In the genomic region with DNA sequence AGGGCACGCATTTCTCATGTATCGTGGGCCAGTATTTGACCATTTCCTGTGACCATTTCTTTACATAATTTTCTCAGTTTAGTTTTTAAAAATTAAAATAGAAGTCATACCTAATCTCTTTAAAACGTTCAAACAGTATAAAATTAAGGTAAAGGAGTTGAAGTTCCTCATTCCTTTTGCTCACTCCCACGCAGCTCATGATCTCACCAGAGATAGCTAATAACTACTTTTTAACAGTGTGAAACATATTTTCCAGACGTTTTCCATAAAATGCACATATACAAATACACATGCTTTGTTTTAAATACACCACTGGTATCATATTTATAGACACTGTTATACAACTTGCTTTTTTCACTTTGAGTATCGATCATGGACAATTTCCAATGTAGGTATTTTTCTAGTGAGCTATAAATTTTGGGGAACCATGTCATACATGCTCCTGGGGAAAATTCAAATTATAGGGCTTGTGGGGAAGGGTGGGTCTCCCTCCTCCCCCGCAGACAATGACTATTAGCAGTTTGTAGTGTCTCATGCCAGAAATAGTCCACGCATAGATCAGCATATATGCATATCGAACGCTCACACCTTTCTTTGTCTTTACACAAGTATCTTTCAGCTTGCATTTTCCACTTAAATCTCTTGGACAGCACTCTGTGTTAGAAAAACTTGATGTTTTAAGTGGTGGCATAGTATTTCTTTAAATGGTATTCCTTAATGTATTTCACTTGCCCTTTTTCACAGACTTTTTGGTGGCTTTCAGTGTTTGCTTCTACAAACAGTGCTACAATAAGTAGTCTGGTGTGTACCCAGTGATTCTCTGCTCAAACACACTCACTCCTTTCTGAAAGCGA, we compare ENCODE assay signal across 8 cellular contexts.
DNase-seq lines count a peak whose midpoint lies in the region; ATAC-seq lines count a peak whose summit lies in the region.

No MANE protein-coding gene starts in this region.

- no peaks in the 10 kb centered on the region for H3K36me3 ChIP-seq in HUES6 (ENCODE audit: control insufficient read depth, insufficient read depth, low read length)
- no peaks in the 10 kb centered on the region for H3K36me3 ChIP-seq in neuron (ENCODE audit: insufficient read depth, low read length)

- H3K9me3 ChIP-seq in HUES6 (ENCODE audit: control insufficient read depth, insufficient read depth, low read depth, low read length) (no peaks in the 10 kb centered on the region), neuron (ENCODE audit: low read length) (no peaks in the 10 kb centered on the region)

- H3K27me3 ChIP-seq in HUES6 (ENCODE audit: control insufficient read depth, insufficient read depth, low read length) (no peaks in the 10 kb centered on the region), neuron (ENCODE audit: insufficient read depth, low read length) (no peaks in the 10 kb centered on the region)

- peak overlapping the region; percentile 73 for H3K9ac ChIP-seq in HUES6 (ENCODE audit: low read length)

- H3K27ac ChIP-seq in HUES6 (ENCODE audit: low read depth, low read length): peak overlapping the region; percentile 85

- no peak for ATAC-seq in HG02973 (IDR thresholded peaks at IDR 0.05; ENCODE audit: unreplicated experiment)

- H2AFZ ChIP-seq in neuron (ENCODE audit: low read depth, low read length): peak overlapping the region; percentile 92

- DNase-seq in EH (ENCODE audit: low read depth) (peak; percentile 46), amniotic epithelial cell (ENCODE audit: low read depth) (peak; percentile 48), NCI-H226 (no peak), retina (no peak), hippocampal formation (lab: John Stamatoyannopoulos, UW) (no peak)

- H3K4me3 ChIP-seq in HUES6 (ENCODE audit: low read depth, low read length) (peak overlapping the region; percentile 40; the same call in 1 of the 2 replicates), neuron (ENCODE audit: low read length) (peak overlapping the region; percentile 50)

- H3K4me1 ChIP-seq in HUES6 (ENCODE audit: control insufficient read depth, insufficient read depth, low read length): peaks cover 70% of the 10 kb centered on the region
- peaks cover 62% of the 10 kb centered on the region for H3K4me1 ChIP-seq in neuron (ENCODE audit: insufficient read depth, low read length)

Comparison
In these comparisons a context has a peak if more than half of its experiments do, and no peak if none do; other contexts are left out.
1. DNase-seq: peak in EH (single experiment) and amniotic epithelial cell (single experiment); none in NCI-H226 (single experiment), retina (single experiment) and hippocampal formation (0 of 2).